Comparison of ENCODE assay signal across 8 cellular contexts in the genomic region with DNA sequence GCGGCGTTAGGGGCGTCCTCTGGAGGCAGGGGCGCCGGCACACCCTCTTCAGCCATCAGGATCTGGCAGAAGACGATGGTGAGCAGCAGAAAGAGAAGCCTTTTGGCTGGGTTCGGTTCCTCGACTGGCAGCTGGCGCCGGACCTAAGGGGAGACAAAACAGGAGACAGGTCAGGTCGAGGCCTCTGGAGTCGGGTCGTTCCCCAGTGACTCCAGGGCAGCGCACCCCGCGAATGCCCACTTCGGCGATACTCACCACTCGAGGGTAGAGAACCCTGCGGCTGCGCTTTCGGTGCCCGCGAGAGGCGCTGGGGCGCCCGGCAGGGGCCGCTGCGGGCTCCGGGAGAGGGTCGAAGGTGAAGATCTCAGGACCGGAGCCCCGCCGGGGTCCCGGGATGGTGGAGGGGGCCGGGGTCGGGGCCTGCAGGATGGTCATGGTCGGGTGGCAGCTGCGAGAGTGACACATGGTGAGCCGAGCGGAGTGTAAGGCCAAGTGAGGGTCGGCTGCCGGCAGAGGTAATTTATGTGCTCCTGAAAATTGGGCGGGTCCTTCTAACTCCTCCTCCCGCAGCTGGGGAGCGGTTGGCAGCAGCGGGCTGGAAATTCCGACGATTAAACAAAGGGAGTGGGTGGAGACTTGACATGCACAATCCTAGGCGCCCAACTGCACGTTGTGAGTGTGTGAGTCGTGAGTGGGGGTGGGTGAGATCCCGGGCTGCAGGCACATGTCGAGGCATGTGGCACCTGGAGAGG.
A peak's percentile ranks its signal among the peaks of the same experiment; 100 is the strongest.
DNase-seq lines count a peak whose midpoint lies in the region; ATAC-seq and FAIRE-seq lines count a peak whose summit lies in the region.

A gene with protein sequence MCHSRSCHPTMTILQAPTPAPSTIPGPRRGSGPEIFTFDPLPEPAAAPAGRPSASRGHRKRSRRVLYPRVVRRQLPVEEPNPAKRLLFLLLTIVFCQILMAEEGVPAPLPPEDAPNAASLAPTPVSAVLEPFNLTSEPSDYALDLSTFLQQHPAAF (minus strand): TSS at position 494 of the 752 bp plus-strand sequence. CDS start 29 bp downstream, at position 465.

- H2AFZ ChIP-seq in neuron (ENCODE audit: low read depth, low read length), result peak within 1 kb of the TSS; percentile 84

- peaks cover 21% of the 10 kb centered on the region for H3K4me1 ChIP-seq in neuron (ENCODE audit: insufficient read depth, low read length)

- FAIRE-seq in HTR-8/SVneo (lab: Jason Lieb, UNC), result peak; percentile 9

- DNase-seq in GDM1 (lab: John Stamatoyannopoulos, UW) (peak; percentile 40), HTR-8/SVneo (ENCODE audit: insufficient read length, low spot score) (peak; percentile 85), RPMI8226 (peak; percentile 87), activated gamma-delta T cell treated with Interleukin-2 at 50 U/mL for 16 hours (peak; percentile 65), foreskin melanocyte (peak; percentile 92), stromal cell of bone marrow (ENCODE audit: low read depth) (peak; percentile 83)

- peaks cover 19% of the 10 kb centered on the region for H3K36me3 ChIP-seq in neuron (ENCODE audit: insufficient read depth, low read length)

- no peaks in the 10 kb centered on the region for H3K9me3 ChIP-seq in neuron (ENCODE audit: low read length)

- peak within 1 kb of the TSS; percentile 91 for H3K4me3 ChIP-seq in neuron (ENCODE audit: low read length)

- no peaks in the 10 kb centered on the region for H3K27me3 ChIP-seq in neuron (ENCODE audit: insufficient read depth, low read length)

- no peak for ATAC-seq in HG03469 (IDR thresholded peaks at IDR 0.05; ENCODE audit: unreplicated experiment)

Comparison
In these comparisons a context has a peak if more than half of its experiments do, and no peak if none do; other contexts are left out.
1. DNase-seq: peak in every context shown above with its lines; median percentile 92 in foreskin melanocyte; 87 in RPMI8226; 85 in HTR-8/SVneo; 83 in stromal cell of bone marrow; 65 in activated gamma-delta T cell treated with Interleukin-2 at 50 U/mL for 16 hours; 40 in GDM1.